15 cellular contexts compared by ENCODE assay signal in the genomic region with DNA sequence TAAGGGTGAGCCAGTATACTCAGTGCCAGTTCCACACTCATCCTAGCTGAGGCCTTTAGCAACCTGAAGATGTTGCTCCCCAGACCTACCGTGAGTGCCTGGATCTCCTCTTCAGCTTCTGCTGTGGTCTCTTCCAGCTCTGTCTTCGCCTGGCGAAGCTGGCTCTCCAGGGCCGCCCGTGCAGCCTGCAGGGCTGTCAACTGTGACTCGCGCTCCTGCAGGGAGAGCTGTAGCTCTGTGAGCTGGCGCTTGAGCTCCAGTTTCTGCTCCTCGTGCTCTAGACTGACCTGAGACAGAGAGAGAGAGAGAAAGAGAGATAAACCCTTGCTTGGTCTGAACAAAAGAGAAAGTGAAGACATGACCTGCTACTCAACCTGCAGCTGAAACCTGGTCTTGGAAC.
DNase-seq lines count a peak whose midpoint lies in the region; ATAC-seq and TF ChIP-seq lines count a peak whose summit lies in the region.
"Had no signal": no experiment of that assay in that cellular context is flagged by ENCODE, and none has a peak within 500 bp of the region (broad histone marks: within the 10 kb centered on the region; RNA-seq: fewer than 3 reads in every experiment).

No MANE protein-coding gene starts in this region.

- no peak for TF ChIP-seq CTCF in esophagus squamous epithelium (IDR thresholded peaks at IDR 0.05)

- intact Hi-C loops in esophagus squamous epithelium (cut with DNase I): no loop called here

- H2AFZ ChIP-seq in mesenchymal stem cell (ENCODE audit: low read depth, low read length) (peak overlapping the region; percentile 1), trophoblast cell (ENCODE audit: insufficient read depth, low read length, poor library complexity) (no peak overlapping the region)

- no peak overlapping the region for H3K4me3 ChIP-seq in mesenchymal stem cell (ENCODE audit: insufficient read depth in 1 of 2, low read depth in 1 of 2, low read length in 2 of 2)
- H3K4me3 ChIP-seq in trophoblast cell (ENCODE audit: low read depth, low read length): no peak overlapping the region
- H3K4me3 ChIP-seq in esophagus squamous epithelium: no peak overlapping the region
- H3K4me3 ChIP-seq: BLaER1 treated with 17β-estradiol and CSF1 and Interleukin-3, amounts not matched to agents 10 nM and 100 nM had no signal

- H3K27me3 ChIP-seq in mesenchymal stem cell (ENCODE audit: control insufficient read depth in 1 of 2, insufficient read depth in 1 of 2, low read length in 2 of 2) (no peaks in the 10 kb centered on the region), trophoblast cell (ENCODE audit: insufficient read depth, low read length) (no peaks in the 10 kb centered on the region), esophagus squamous epithelium (no peaks in the 10 kb centered on the region)
- H3K27me3 ChIP-seq: BLaER1 treated with 17β-estradiol and CSF1 and Interleukin-3, amounts not matched to agents 10 nM and 100 nM had no signal

- H3K18ac ChIP-seq in mesenchymal stem cell (ENCODE audit: low read depth in 1 of 2, low read length in 2 of 2) (no peak overlapping the region), trophoblast cell (ENCODE audit: low read length) (no peak overlapping the region)

- peaks cover 12% of the 10 kb centered on the region for H3K9me3 ChIP-seq in mesenchymal stem cell (ENCODE audit: control insufficient read depth, low read length)
- H3K9me3 ChIP-seq in trophoblast cell (ENCODE audit: insufficient read depth, low read depth, low read length): no peaks in the 10 kb centered on the region
- H3K9me3 ChIP-seq in esophagus squamous epithelium: no peaks in the 10 kb centered on the region

- H3K4me1 ChIP-seq in mesenchymal stem cell (ENCODE audit: control insufficient read depth, insufficient read depth, low read depth, low read length) (peaks cover 2% of the 10 kb centered on the region), trophoblast cell (ENCODE audit: control insufficient read depth in 1 of 2, insufficient read depth in 2 of 2, low read length in 2 of 2) (no peaks in the 10 kb centered on the region), esophagus squamous epithelium (no peaks in the 10 kb centered on the region)
- H3K4me1 ChIP-seq: BLaER1 treated with 17β-estradiol and CSF1 and Interleukin-3, amounts not matched to agents 10 nM and 100 nM had no signal

- peaks cover 68% of the 10 kb centered on the region for H3K36me3 Mint-ChIP-seq in activated naive CD8-positive, alpha-beta T cell treated with anti-CD3 and anti-CD28 coated beads, Interleukin-2, amount 10 ng/mL, durations not matched to agents 7 days and 5 days
- H3K36me3 Mint-ChIP-seq in activated naive CD8-positive, alpha-beta T cell treated with anti-CD3 and anti-CD28 coated beads, Interleukin-2, amount 50 U/mL, for 24 hours (ENCODE audit: low read depth): peaks cover 21% of the 10 kb centered on the region

- H4K8ac ChIP-seq in mesenchymal stem cell (ENCODE audit: low read length) (no peak overlapping the region), trophoblast cell (ENCODE audit: low read depth, low read length) (no peak overlapping the region)

- H3K27me3 Mint-ChIP-seq in activated naive CD8-positive, alpha-beta T cell treated with anti-CD3 and anti-CD28 coated beads, Interleukin-2, amount 10 ng/mL, durations not matched to agents 7 days and 5 days: no peaks in the 10 kb centered on the region
- no peaks in the 10 kb centered on the region for H3K27me3 Mint-ChIP-seq in activated naive CD8-positive, alpha-beta T cell treated with anti-CD3 and anti-CD28 coated beads, Interleukin-2, amount 50 U/mL, for 24 hours
- H3K27me3 Mint-ChIP-seq: CD4-positive, CD25-positive, alpha-beta regulatory T cell had no signal

- H2AK5ac ChIP-seq in mesenchymal stem cell (ENCODE audit: low read length, severe bottlenecking) (no peak overlapping the region), trophoblast cell (ENCODE audit: low read length) (no peak overlapping the region)

- no peaks in the 10 kb centered on the region for H3K9me3 Mint-ChIP-seq in activated naive CD8-positive, alpha-beta T cell treated with anti-CD3 and anti-CD28 coated beads, Interleukin-2, amount 10 ng/mL, durations not matched to agents 7 days and 5 days
- no peaks in the 10 kb centered on the region for H3K9me3 Mint-ChIP-seq in activated naive CD8-positive, alpha-beta T cell treated with anti-CD3 and anti-CD28 coated beads, Interleukin-2, amount 50 U/mL, for 24 hours
- H3K9me3 Mint-ChIP-seq: CD4-positive, CD25-positive, alpha-beta regulatory T cell; HFFc6 had no signal

- H3K9ac ChIP-seq in mesenchymal stem cell (ENCODE audit: low read length): no peak overlapping the region
- H3K9ac ChIP-seq in trophoblast cell (ENCODE audit: low read length): peak overlapping the region; percentile 48
- H3K9ac ChIP-seq: BLaER1 treated with 17β-estradiol and CSF1 and Interleukin-3, amounts not matched to agents 10 nM and 100 nM had no signal

- H3K79me2 ChIP-seq in trophoblast cell (ENCODE audit: control insufficient read depth, insufficient read depth, low read length, poor library complexity): no peaks in the 10 kb centered on the region

- H3K4me1 Mint-ChIP-seq in activated naive CD8-positive, alpha-beta T cell treated with anti-CD3 and anti-CD28 coated beads, Interleukin-2, amount 10 ng/mL, durations not matched to agents 7 days and 5 days: peaks cover 1% of the 10 kb centered on the region
- H3K4me1 Mint-ChIP-seq in activated naive CD8-positive, alpha-beta T cell treated with anti-CD3 and anti-CD28 coated beads, Interleukin-2, amount 50 U/mL, for 24 hours: no peaks in the 10 kb centered on the region
- H3K4me1 Mint-ChIP-seq: CD4-positive, CD25-positive, alpha-beta regulatory T cell had no signal

- no peak for DNase-seq in activated naive CD8-positive, alpha-beta T cell treated with anti-CD3 and anti-CD28 coated beads, Interleukin-2, amount 10 ng/mL, durations not matched to agents 7 days and 5 days
- DNase-seq in activated naive CD8-positive, alpha-beta T cell treated with anti-CD3 and anti-CD28 coated beads, Interleukin-2, amount 50 U/mL, for 24 hours: no peak
- DNase-seq in mesenchymal stem cell: no peak
- DNase-seq in trophoblast cell: no peak
- no peak for DNase-seq in esophagus squamous epithelium (lab: John Stamatoyannopoulos, UW)
- DNase-seq: 8988T; CD4-positive, CD25-positive, alpha-beta regulatory T cell; GF-D8; GOT3; HCEC 1CT; HFFc6; IMR-90 had no signal

- H3K14ac ChIP-seq in mesenchymal stem cell (ENCODE audit: low read length in 2 of 2) (no peak overlapping the region), trophoblast cell (ENCODE audit: low read length) (no peak overlapping the region)

- TF ChIP-seq POLR2A in esophagus squamous epithelium (IDR thresholded peaks at IDR 0.05): no peak

- no peak overlapping the region for H3K4me3 Mint-ChIP-seq in activated naive CD8-positive, alpha-beta T cell treated with anti-CD3 and anti-CD28 coated beads, Interleukin-2, amount 10 ng/mL, durations not matched to agents 7 days and 5 days
- H3K4me3 Mint-ChIP-seq in activated naive CD8-positive, alpha-beta T cell treated with anti-CD3 and anti-CD28 coated beads, Interleukin-2, amount 50 U/mL, for 24 hours: no peak overlapping the region
- H3K4me3 Mint-ChIP-seq: CD4-positive, CD25-positive, alpha-beta regulatory T cell; HFFc6 had no signal

- no peak overlapping the region for H4K91ac ChIP-seq in mesenchymal stem cell (ENCODE audit: low read length)
- no peak overlapping the region for H4K91ac ChIP-seq in trophoblast cell (ENCODE audit: low read depth, low read length)

- H2BK15ac ChIP-seq in mesenchymal stem cell (ENCODE audit: low read depth, poor library complexity, severe bottlenecking): no peak overlapping the region

- POLR2A ChIA-PET in activated naive CD8-positive, alpha-beta T cell treated with anti-CD3 and anti-CD28 coated beads, Interleukin-2, amount 10 ng/mL, durations not matched to agents 7 days and 5 days (lab: Charles Lee): interaction anchor here (0.6 kb wide), 1 partner anchor 13 kb away, joined by 3 read pairs; no protein-coding TSS in a partner anchor

- no peak for ATAC-seq in activated naive CD8-positive, alpha-beta T cell treated with anti-CD3 and anti-CD28 coated beads, Interleukin-2, amount 10 ng/mL, durations not matched to agents 7 days and 5 days (ENCODE audit: low read depth)
- ATAC-seq in activated naive CD8-positive, alpha-beta T cell treated with anti-CD3 and anti-CD28 coated beads, Interleukin-2, amount 50 U/mL, for 24 hours: no peak
- ATAC-seq in HG02973 (IDR thresholded peaks at IDR 0.05; ENCODE audit: unreplicated experiment) (no peak), HG02759 (IDR thresholded peaks at IDR 0.05; ENCODE audit: unreplicated experiment) (no peak)

- WGBS in mesenchymal stem cell: 95% methylated on average over 9 of the region's 9 CpGs
- WGBS in trophoblast cell (ENCODE audit: extremely low coverage, insufficient coverage, insufficient read length): no CpG with 5 or more reads among the region's 9 CpGs
- WGBS in esophagus squamous epithelium, 2 donors: 100% methylated on average over 1 of the region's 9 CpGs; no CpG with 5 or more reads in 1 of the 2 donors

- H3K4me2 ChIP-seq in mesenchymal stem cell (ENCODE audit: low read length, poor library complexity, severe bottlenecking): no peak overlapping the region
- H3K4me2 ChIP-seq in trophoblast cell (ENCODE audit: low read length): no peak overlapping the region
- H3K4me2 ChIP-seq: BLaER1 treated with 17β-estradiol and CSF1 and Interleukin-3, amounts not matched to agents 10 nM and 100 nM had no signal

- H3K27ac ChIP-seq in mesenchymal stem cell (ENCODE audit: low read length, poor library complexity, severe bottlenecking) (no peak overlapping the region), trophoblast cell (ENCODE audit: low read depth, low read length) (no peak overlapping the region), esophagus squamous epithelium (no peak overlapping the region)
- H3K27ac ChIP-seq: BLaER1 treated with 17β-estradiol and CSF1 and Interleukin-3, amounts not matched to agents 10 nM and 100 nM had no signal

- no peak overlapping the region for H4K12ac ChIP-seq in trophoblast cell (ENCODE audit: low read depth, low read length)

- H3K4ac ChIP-seq in mesenchymal stem cell (ENCODE audit: low read depth in 1 of 2, low read length in 2 of 2) (no peak overlapping the region), trophoblast cell (ENCODE audit: low read depth, low read length) (no peak overlapping the region)

- H2BK120ac ChIP-seq in mesenchymal stem cell (ENCODE audit: low read depth, low read length) (no peak overlapping the region), trophoblast cell (ENCODE audit: insufficient read depth, low read length, poor library complexity) (no peak overlapping the region)

- H3K79me1 ChIP-seq in mesenchymal stem cell (replicated peaks; ENCODE audit: low read length, poor library complexity, severe bottlenecking) (no peaks in the 10 kb centered on the region), trophoblast cell (ENCODE audit: low read length) (no peaks in the 10 kb centered on the region)

- H2BK5ac ChIP-seq in mesenchymal stem cell (ENCODE audit: low read depth, low read length, poor library complexity, severe bottlenecking): no peak overlapping the region
- H2BK5ac ChIP-seq in trophoblast cell (ENCODE audit: low read depth, low read length, poor library complexity): no peak overlapping the region

- H2BK12ac ChIP-seq in mesenchymal stem cell (ENCODE audit: low read length in 2 of 2): no peak overlapping the region
- no peak overlapping the region for H2BK12ac ChIP-seq in trophoblast cell (ENCODE audit: low read length)

- H3K23ac ChIP-seq in mesenchymal stem cell (ENCODE audit: low read length in 2 of 2) (no peak overlapping the region), trophoblast cell (ENCODE audit: low read length) (no peak overlapping the region)

- H3K27ac Mint-ChIP-seq in activated naive CD8-positive, alpha-beta T cell treated with anti-CD3 and anti-CD28 coated beads, Interleukin-2, amount 10 ng/mL, durations not matched to agents 7 days and 5 days: peak overlapping the region; percentile 5
- no peak overlapping the region for H3K27ac Mint-ChIP-seq in activated naive CD8-positive, alpha-beta T cell treated with anti-CD3 and anti-CD28 coated beads, Interleukin-2, amount 50 U/mL, for 24 hours

- peaks cover 4 to 83% of the 10 kb centered on the region in 2 experiments for H3K36me3 ChIP-seq in mesenchymal stem cell (ENCODE audit: control insufficient read depth in 1 of 2, insufficient read depth in 2 of 2, low read depth in 1 of 2, low read length in 2 of 2)
- peaks cover 15 to 24% of the 10 kb centered on the region in 2 experiments for H3K36me3 ChIP-seq in trophoblast cell (ENCODE audit: control insufficient read depth in 1 of 2, insufficient read depth in 2 of 2, low read length in 2 of 2)
- H3K36me3 ChIP-seq in esophagus squamous epithelium: peaks cover 0 to 21% (median 0%) of the 10 kb centered on the region in 3 donors
